ENCODE assay signal across 14 cellular contexts in genomic region chr10:36450385-36450784, GRCh38.
DNase-seq lines count a peak whose midpoint lies in the region; ATAC-seq, FAIRE-seq and TF ChIP-seq lines count a peak whose summit lies in the region.
"Had no signal": no experiment of that assay in that cellular context is flagged by ENCODE, and none has a peak within 500 bp of the region (broad histone marks: within the 10 kb centered on the region; RNA-seq: fewer than 3 reads in every experiment).

No MANE protein-coding gene starts in this region.

- CTCF ChIA-PET in A549 (lab: Yijun Ruan, JAX), result no interaction called here
- CTCF ChIA-PET in CD8-positive, alpha-beta T cell (lab: Charles Lee), result interaction anchor here (1.1 kb wide), 1 partner anchor 67 kb away, joined by 3 read pairs; no protein-coding TSS in a partner anchor

- no peaks in the 10 kb centered on the region for H3K27me3 Mint-ChIP-seq in CD8-positive, alpha-beta T cell (ENCODE audit: low read depth)
- H3K27me3 Mint-ChIP-seq: naive thymus-derived CD4-positive, alpha-beta T cell had no signal

- 55% methylated on average over 8 of the region's 8 CpGs for WGBS in A549 (ENCODE audit: missing lambda C conversion rate)

- no peaks in the 10 kb centered on the region for H3K36me3 Mint-ChIP-seq in CD8-positive, alpha-beta T cell
- H3K36me3 Mint-ChIP-seq: naive thymus-derived CD4-positive, alpha-beta T cell had no signal

- peak overlapping the region; percentile 35 for H3K4me2 ChIP-seq in A549

- H3K4me1 ChIP-seq in A549 (peaks cover 10% of the 10 kb centered on the region; the same call in 2 of the 3 replicates), muscle layer of duodenum (ENCODE audit: control insufficient read depth in 1 of 2, insufficient read depth in 2 of 2, low read length in 2 of 2) (no peaks in the 10 kb centered on the region), tibial artery (peaks cover 0 to 9% (median 4%) of the 10 kb centered on the region in 4 donors)
- H3K4me1 ChIP-seq in CD8-positive, alpha-beta T cell (ENCODE audit: insufficient read depth, low read length), result no peaks in the 10 kb centered on the region

- no peak for FAIRE-seq in A549 (lab: Jason Lieb, UNC)

- POLR2A ChIA-PET in A549 (lab: Yijun Ruan, JAX), result no interaction called here
- POLR2A ChIA-PET in CD8-positive, alpha-beta T cell (lab: Charles Lee), result no interaction called here

- no peaks in the 10 kb centered on the region for H3K27me3 ChIP-seq in muscle layer of duodenum (ENCODE audit: low read depth, low read length)
- no peaks in the 10 kb centered on the region for H3K27me3 ChIP-seq in tibial artery
- no peaks in the 10 kb centered on the region for H3K27me3 ChIP-seq in CD8-positive, alpha-beta T cell (ENCODE audit: insufficient read depth, low read length)

- H3K4me3 ChIP-seq in A549, result no peak overlapping the region
- peak overlapping the region; percentile 21 to 55 for H3K4me3 ChIP-seq in muscle layer of duodenum (ENCODE audit: low read depth in 1 of 2, low read length in 2 of 2)
- peak overlapping the region in 1 of 2 donors; percentile 10 for H3K4me3 ChIP-seq in tibial artery
- H3K4me3 ChIP-seq in CD8-positive, alpha-beta T cell (ENCODE audit: low read depth, low read length), result no peak overlapping the region

- H3K9me3 ChIP-seq in A549, result no peaks in the 10 kb centered on the region
- no peaks in the 10 kb centered on the region for H3K9me3 ChIP-seq in muscle layer of duodenum (ENCODE audit: control insufficient read depth in 1 of 2, low read length in 2 of 2)
- no peaks in the 10 kb centered on the region for H3K9me3 ChIP-seq in tibial artery
- peaks cover 2% of the 10 kb centered on the region for H3K9me3 ChIP-seq in CD8-positive, alpha-beta T cell (ENCODE audit: low read length)

- no peak for TF ChIP-seq CTCF in A549 (IDR thresholded peaks at IDR 0.05)
- no peak for TF ChIP-seq CTCF in tibial artery (IDR thresholded peaks at IDR 0.05)
- TF ChIP-seq CTCF in CD8-positive, alpha-beta T cell (IDR thresholded peaks at IDR 0.05), result no peak

- no peak overlapping the region for H3K4me3 Mint-ChIP-seq in CD8-positive, alpha-beta T cell
- H3K4me3 Mint-ChIP-seq: activated naive CD4-positive, alpha-beta T cell treated with anti-CD3 and anti-CD28 coated beads for 36 hours; naive thymus-derived CD4-positive, alpha-beta T cell had no signal

- ATAC-seq in A549 (no peak), HG03135 (IDR thresholded peaks at IDR 0.05; ENCODE audit: unreplicated experiment) (no peak), GM19467 (IDR thresholded peaks at IDR 0.05; ENCODE audit: unreplicated experiment) (no peak)
- ATAC-seq in CD8-positive, alpha-beta T cell, result no peak
- ATAC-seq: naive thymus-derived CD4-positive, alpha-beta T cell had no signal

- no peak for DNase-seq in A549 (ENCODE audit: low read depth in 1 of 2, low spot score in 1 of 2)
- peak; percentile 49 for DNase-seq in LHCN-M2 (ENCODE audit: low read depth)
- DNase-seq in fibroblast of peridontal ligament (ENCODE audit: extremely low read depth), result peak; percentile 38
- DNase-seq in tibial artery, result no peak
- DNase-seq in CD8-positive, alpha-beta T cell, result no peak
- DNase-seq: ACHN; activated naive CD4-positive, alpha-beta T cell treated with anti-CD3 and anti-CD28 coated beads for 36 hours; GDM1; naive thymus-derived CD4-positive, alpha-beta T cell; NCI-H526 treated with DMSO at 0.1 percent for 48 hours; stimulated activated naive CD4-positive, alpha-beta T cell treated with Interleukin-2 at 50 U/mL for 16 hours had no signal

- no peak for TF ChIP-seq POLR2A in A549 (IDR thresholded peaks at IDR 0.05; ENCODE audit: low read length)

- H3K36me3 ChIP-seq in muscle layer of duodenum (ENCODE audit: control insufficient read depth in 1 of 2, insufficient read depth in 2 of 2, low read length in 2 of 2) (no peaks in the 10 kb centered on the region), tibial artery (no peaks in the 10 kb centered on the region)
- H3K36me3 ChIP-seq in CD8-positive, alpha-beta T cell (ENCODE audit: insufficient read depth, low read length), result no peaks in the 10 kb centered on the region

- H3K4me1 Mint-ChIP-seq in CD8-positive, alpha-beta T cell (ENCODE audit: low read depth), result no peaks in the 10 kb centered on the region
- H3K4me1 Mint-ChIP-seq: naive thymus-derived CD4-positive, alpha-beta T cell had no signal

- TF ChIP-seq RAD21 in A549 (conservative IDR thresholded peaks at IDR 0.05 in 1 of 2, IDR thresholded peaks at IDR 0.05 in 1 of 2), result no peak

- H3K27ac ChIP-seq in A549 (0 out of 6 replicates have a peak overlapping the region, but pooled peaks of 1 of the 2 experiments have one; percentile 42), muscle layer of duodenum (ENCODE audit: low read length) (peak overlapping the region; percentile 52), tibial artery (peak overlapping the region in 1 of 2 donors; percentile 7)
- no peak overlapping the region for H3K27ac ChIP-seq in CD8-positive, alpha-beta T cell (ENCODE audit: low read depth, low read length)

- no peak overlapping the region for H3K27ac Mint-ChIP-seq in CD8-positive, alpha-beta T cell
- H3K27ac Mint-ChIP-seq: activated naive CD4-positive, alpha-beta T cell treated with anti-CD3 and anti-CD28 coated beads for 36 hours; naive thymus-derived CD4-positive, alpha-beta T cell had no signal

- intact Hi-C loops in tibial artery (cut with DNase I; ENCODE audit: low total_unique reads), result no loop called here
- intact Hi-C loops in CD8-positive, alpha-beta T cell (cut with DNase I, micrococcal nuclease), result no loop called here

- H3K9me3 Mint-ChIP-seq in CD8-positive, alpha-beta T cell, result peaks cover 6% of the 10 kb centered on the region
- H3K9me3 Mint-ChIP-seq: activated naive CD4-positive, alpha-beta T cell treated with anti-CD3 and anti-CD28 coated beads for 36 hours had no signal

- TF ChIP-seq EP300 in A549 (IDR thresholded peaks at IDR 0.05), result no peak

TF ChIP-seq in A549, 52 proteins besides CTCF, POLR2A, EP300 and RAD21:
- TF ChIP-seq ZFP36 (IDR thresholded peaks at IDR 0.05; ENCODE audit: borderline replicate concordance, partially characterized antibody) (no peak), MAZ (IDR thresholded peaks at IDR 0.05; ENCODE audit: borderline replicate concordance, low read depth, low read length) (no peak), HES2 (IDR thresholded peaks at IDR 0.05) (no peak), EHMT2 (IDR thresholded peaks at IDR 0.05; ENCODE audit: low read depth) (no peak), JUN (IDR thresholded peaks at IDR 0.05) (no peak), REST (IDR thresholded peaks at IDR 0.05) (no peak), GATA3 (IDR thresholded peaks at IDR 0.05; ENCODE audit: borderline replicate concordance) (no peak), ATOH8 (CRISPR knock-in tag; IDR thresholded peaks at IDR 0.05; ENCODE audit: low read depth) (no peak), PBX3 (IDR thresholded peaks at IDR 0.05) (no peak), CBX2 (IDR thresholded peaks at IDR 0.05; ENCODE audit: borderline replicate concordance, low read depth) (no peak), BHLHE40 (IDR thresholded peaks at IDR 0.05; ENCODE audit: low read depth, low read length) (no peak), ZSCAN20 (CRISPR knock-in tag; IDR thresholded peaks at IDR 0.05) (no peak)

Comparison
In these comparisons a context has a peak if more than half of its experiments do, and no peak if none do; other contexts are left out.
1. DNase-seq: peak in LHCN-M2 (single experiment) and fibroblast of peridontal ligament (single experiment); none in A549 (0 of 2), tibial artery (0 of 2) and CD8-positive, alpha-beta T cell (0 of 7).
2. H3K4me3 ChIP-seq: peak in muscle layer of duodenum (2 of 2); none in A549 (single experiment) and CD8-positive, alpha-beta T cell (single experiment).